In genomic region chr10:124087672-124088634, GRCh38 we compare ENCODE assay signal across 14 cellular contexts. TPM values are rescaled to one million over a fixed set of nuclear protein-coding genes. Genes with fewer than 3 reads are reported as not detected.
DNase-seq lines count a peak whose midpoint lies in the region; FAIRE-seq and TF ChIP-seq lines count a peak whose summit lies in the region.
"Had no signal": no experiment of that assay in that cellular context is flagged by ENCODE, and none has a peak within 500 bp of the region (broad histone marks: within the 10 kb centered on the region; RNA-seq: fewer than 3 reads in every experiment).

No MANE protein-coding gene starts in this region.

- H3K27ac ChIP-seq in OCI-LY1 (ENCODE audit: low read depth, low read length, poor library complexity, severe bottlenecking) = peak overlapping the region; percentile 45
- H3K27ac ChIP-seq in keratinocyte (ENCODE audit: control insufficient read depth, insufficient read depth, low read length) = peak overlapping the region; percentile 33
- H3K27ac ChIP-seq in small intestine (ENCODE audit: low read depth in 1 of 2, low read length in 1 of 2) = no peak overlapping the region
- H3K27ac ChIP-seq in CD8-positive, alpha-beta memory T cell (ENCODE audit: low read depth, low read length) = no peak overlapping the region
- H3K27ac ChIP-seq: parathyroid adenoma, SK-N-MC had no signal

- H3F3A ChIP-seq in OCI-LY1 (ENCODE audit: insufficient read depth, low read length) = no peaks in the 10 kb centered on the region

- POLR2A ChIA-PET in CD8-positive, alpha-beta memory T cell (lab: Charles Lee) = no interaction called here

- H3K9me3 ChIP-seq in OCI-LY1 (ENCODE audit: low read length) (no peaks in the 10 kb centered on the region), keratinocyte (ENCODE audit: control insufficient read depth, low read depth, low read length) (no peaks in the 10 kb centered on the region), small intestine (ENCODE audit: control insufficient read depth, low read depth) (no peaks in the 10 kb centered on the region)
- no peaks in the 10 kb centered on the region for H3K9me3 ChIP-seq in CD8-positive, alpha-beta memory T cell (ENCODE audit: low read length)

- DNase-seq in keratinocyte (ENCODE audit: low read depth, low spot score) (no peak), small intestine (peak; percentile 94), OCI-M2 (lab: John Stamatoyannopoulos, UW; ENCODE audit: unreplicated experiment) (no peak), KG1 (lab: John Stamatoyannopoulos, UW) (no peak)
- DNase-seq in CD8-positive, alpha-beta memory T cell = no peak
- no peak for DNase-seq in activated CD8-positive, alpha-beta memory T cell treated with anti-CD3 and anti-CD28 coated beads, Interleukin-2, amount 50 U/mL, for 48 hours
- DNase-seq: activated CD4-positive, alpha-beta T cell treated with anti-CD3 and anti-CD28 coated beads, Interleukin-2, amount 50 U/mL, for 48 hours; NCI-H1694 had no signal

- peak overlapping the region in 2 of 3 donors; percentile 35 to 58 for H3K27ac Mint-ChIP-seq in IgD-negative memory B cell
- no peak overlapping the region for H3K27ac Mint-ChIP-seq in CD8-positive, alpha-beta memory T cell

- H3K9me1 ChIP-seq in keratinocyte (ENCODE audit: control insufficient read depth, extremely low read depth, insufficient read depth, low read length) = peaks cover 14% of the 10 kb centered on the region

- H3K4me1 Mint-ChIP-seq in IgD-negative memory B cell = peaks cover 36 to 62% (median 53%) of the 10 kb centered on the region in 3 donors
- H3K4me1 Mint-ChIP-seq in CD8-positive, alpha-beta memory T cell = peaks cover 1 to 5% (median 5%) of the 10 kb centered on the region in 3 donors

- H3K4me1 ChIP-seq in OCI-LY1 (ENCODE audit: insufficient read depth, low read length, severe bottlenecking) (peaks cover 88% of the 10 kb centered on the region), keratinocyte (ENCODE audit: control insufficient read depth, extremely low read depth, insufficient read depth, low read length) (peaks cover 42% of the 10 kb centered on the region), small intestine (ENCODE audit: control insufficient read depth in 2 of 2, insufficient read depth in 1 of 2, low read depth in 1 of 2, low read length in 1 of 2) (peaks cover 1 to 2% of the 10 kb centered on the region in 2 donors)
- no peaks in the 10 kb centered on the region for H3K4me1 ChIP-seq in CD8-positive, alpha-beta memory T cell (ENCODE audit: insufficient read depth, low read length)
- H3K4me1 ChIP-seq: parathyroid adenoma had no signal

- H3K27me3 Mint-ChIP-seq in IgD-negative memory B cell = peaks cover 1% of the 10 kb centered on the region
- H3K27me3 Mint-ChIP-seq in CD8-positive, alpha-beta memory T cell = peaks cover 19 to 32% of the 10 kb centered on the region in 2 donors

- 29 to 59% (median 51%) methylated on average over 27 of the region's 27 CpGs for WGBS in small intestine, 3 donors

- H3K36me3 Mint-ChIP-seq in IgD-negative memory B cell = peaks cover 3% of the 10 kb centered on the region
- peaks cover 0 to 1% (median 0%) of the 10 kb centered on the region in 3 donors for H3K36me3 Mint-ChIP-seq in CD8-positive, alpha-beta memory T cell

- no peak for TF ChIP-seq CTCF in OCI-LY1 (IDR thresholded peaks at IDR 0.05; ENCODE audit: low read length)
- TF ChIP-seq CTCF in keratinocyte (optimal IDR thresholded peaks at IDR 0.05 in 1 of 3, IDR thresholded peaks at IDR 0.05 in 1 of 3, conservative IDR thresholded peaks at IDR 0.05 in 1 of 3; ENCODE audit: extremely low read depth in 1 of 3, insufficient read depth in 2 of 3, low read length in 3 of 3) = no peak

- H3K79me2 ChIP-seq in OCI-LY1 (ENCODE audit: insufficient read depth, low read length) (no peaks in the 10 kb centered on the region), keratinocyte (ENCODE audit: control insufficient read depth, insufficient read depth, low read length) (peaks cover 77% of the 10 kb centered on the region)
- H3K79me2 ChIP-seq: parathyroid adenoma had no signal

- H3K4me2 ChIP-seq in OCI-LY1 (ENCODE audit: low read length) = peak overlapping the region; percentile 75
- H3K4me2 ChIP-seq in keratinocyte (ENCODE audit: control insufficient read depth, extremely low read depth, insufficient read depth, low read depth, low read length) = peak overlapping the region; percentile 66

- H3K9me2 ChIP-seq in OCI-LY1 (ENCODE audit: low read depth, low read length) = no peaks in the 10 kb centered on the region

- dilution Hi-C loops in keratinocyte (cut with MboI; ENCODE audit: extremely low pct_ligation_motif_present, low sequenced_read_pairs) = no loop called here

- H3K36me3 ChIP-seq in OCI-LY1 (ENCODE audit: insufficient read depth, low read length) (peaks cover 5% of the 10 kb centered on the region), keratinocyte (ENCODE audit: control insufficient read depth in 2 of 2, extremely low read depth in 1 of 2, insufficient read depth in 2 of 2, low read length in 2 of 2) (peaks cover 0 to 7% of the 10 kb centered on the region in 2 experiments), small intestine (ENCODE audit: control insufficient read depth in 2 of 2, insufficient read depth in 2 of 2, low read length in 2 of 2) (no peaks in the 10 kb centered on the region)
- no peaks in the 10 kb centered on the region for H3K36me3 ChIP-seq in CD8-positive, alpha-beta memory T cell (ENCODE audit: insufficient read depth, low read length)

- CTCF ChIA-PET in CD8-positive, alpha-beta memory T cell (lab: Charles Lee) = no interaction called here

- H3K9ac ChIP-seq in OCI-LY1 (ENCODE audit: low read length) (no peak overlapping the region; the same call in 1 of the 2 replicates), keratinocyte (ENCODE audit: control insufficient read depth, extremely low read depth, insufficient read depth, low read length) (no peak overlapping the region)
- H3K9ac ChIP-seq: parathyroid adenoma had no signal

- H2AFZ ChIP-seq in OCI-LY1 (ENCODE audit: low read length) = no peak overlapping the region
- no peak overlapping the region for H2AFZ ChIP-seq in keratinocyte (ENCODE audit: control insufficient read depth, low read length)
- H2AFZ ChIP-seq: parathyroid adenoma had no signal

- H3K4me3 ChIP-seq in OCI-LY1 (ENCODE audit: low read depth, low read length, poor library complexity, severe bottlenecking) (peak overlapping the region; percentile 38), keratinocyte (ENCODE audit: control insufficient read depth in 2 of 3, extremely low read depth in 1 of 3, insufficient read depth in 2 of 3, low read depth in 1 of 3, low read length in 3 of 3) (peak overlapping the region in 2 of 3 experiments; percentile 7 to 15), small intestine (ENCODE audit: low read depth in 1 of 2, low read length in 2 of 2) (no peak overlapping the region)
- no peak overlapping the region for H3K4me3 ChIP-seq in CD8-positive, alpha-beta memory T cell (ENCODE audit: low read length)
- H3K4me3 ChIP-seq: SK-N-MC had no signal

- H3K27me3 ChIP-seq in OCI-LY1 (ENCODE audit: insufficient read depth, low read length) = no peaks in the 10 kb centered on the region
- H3K27me3 ChIP-seq in keratinocyte (ENCODE audit: control insufficient read depth, extremely low read depth, insufficient read depth, low read length) = no peaks in the 10 kb centered on the region
- peaks cover 0 to 16% of the 10 kb centered on the region in 2 donors for H3K27me3 ChIP-seq in small intestine (ENCODE audit: control insufficient read depth in 2 of 2, insufficient read depth in 2 of 2, low read length in 2 of 2)
- no peaks in the 10 kb centered on the region for H3K27me3 ChIP-seq in CD8-positive, alpha-beta memory T cell (ENCODE audit: insufficient read depth, low read length, poor library complexity, severe bottlenecking)

- peak overlapping the region in 1 of 4 donors; percentile 33 for H3K4me3 Mint-ChIP-seq in IgD-negative memory B cell
- no peak overlapping the region for H3K4me3 Mint-ChIP-seq in CD8-positive, alpha-beta memory T cell

- peak; percentile 81 for FAIRE-seq in keratinocyte (lab: Jason Lieb, UNC)
- FAIRE-seq in small intestine (lab: Jason Lieb, UNC) = no peak
- FAIRE-seq: endometrium had no signal

- no peaks in the 10 kb centered on the region for H3K9me3 Mint-ChIP-seq in IgD-negative memory B cell
- H3K9me3 Mint-ChIP-seq in CD8-positive, alpha-beta memory T cell = peaks cover 0 to 1% (median 0%) of the 10 kb centered on the region in 5 donors

- no peaks in the 10 kb centered on the region for H4K20me1 ChIP-seq in OCI-LY1 (ENCODE audit: insufficient read depth, low read length)
- H4K20me1 ChIP-seq in keratinocyte (ENCODE audit: control insufficient read depth, extremely low read depth, insufficient read depth, low read length) = peaks cover 29% of the 10 kb centered on the region

RNA-seq across cellular contexts. Expression of gene CHST15, which starts 5.4 kb away (rescaled TPM):
- 15.4 TPM for polyA plus RNA-seq in IgD-negative memory B cell
- polyA plus RNA-seq in keratinocyte = 21.4 to 39.1 TPM (median 24.5 TPM) in 3 replicates
- polyA plus RNA-seq in keratinocyte (2011; ENCODE audit: low read depth) = 3.4 TPM
- 16.9 and 22.6 TPM in 2 replicates for polyA plus RNA-seq in keratinocyte (2011; cell fraction: cytosol; rRNA removed)
- polyA plus RNA-seq in keratinocyte (2011; cell fraction: nucleus; rRNA removed) = 50.9 and 52.5 TPM in 2 replicates
- 9.4 and 25.1 TPM in 2 replicates for polyA plus RNA-seq in keratinocyte (2012; ENCODE audit: low replicate concordance)
- 46.0 to 77.2 TPM (median 60.9 TPM) in 3 replicates for polyA minus RNA-seq in keratinocyte
- 28.6 TPM for polyA minus RNA-seq in keratinocyte (2011; cell fraction: cytosol; rRNA and poly(A)+ RNA removed)
- 57.7 and 70.4 TPM in 2 replicates for polyA minus RNA-seq in keratinocyte (2011; cell fraction: nucleus; rRNA and poly(A)+ RNA removed)
- polyA plus RNA-seq in small intestine = 1 to 10 TPM in 2 of 3 donors, under 1 TPM in 1; 0.45 to 8.5 (median 3.0) TPM
- under 1 TPM; 0.18 to 0.24 TPM for total RNA-seq in CD8-positive, alpha-beta memory T cell
- polyA plus RNA-seq in CD8-positive, alpha-beta memory T cell = not detected
- total RNA-seq: G401 had no signal

Comparison
In these comparisons a context has a peak if more than half of its experiments do, and no peak if none do; other contexts are left out.
1. H3K27ac Mint-ChIP-seq: peak in IgD-negative memory B cell (2 of 3); none in CD8-positive, alpha-beta memory T cell (0 of 8).
2. H3K27ac ChIP-seq: peak in OCI-LY1 (single experiment) and keratinocyte (single experiment); none in small intestine (0 of 2) and CD8-positive, alpha-beta memory T cell (single experiment).
3. H3K4me3 ChIP-seq: peak in OCI-LY1 (single experiment) and keratinocyte (2 of 3); none in small intestine (0 of 2) and CD8-positive, alpha-beta memory T cell (single experiment).